In genomic region chr15:67082007-67082536, GRCh38 we compare ENCODE assay signal across 7 cellular contexts. TPM values are rescaled to one million over a fixed set of nuclear protein-coding genes. Genes with fewer than 3 reads are reported as not detected.
DNase-seq lines count a peak whose midpoint lies in the region; ATAC-seq lines count a peak whose summit lies in the region.

No MANE protein-coding gene starts in this region.

- DNase-seq in M059J (ENCODE audit: low read depth) (peak; percentile 70), immature natural killer cell (peak in 1 of 3 donors; percentile 44), NCI-H524 (lab: John Stamatoyannopoulos, UW) (no peak), SHP77 treated with DMSO at 0.1 percent for 48 hours (lab: John Stamatoyannopoulos, UW) (no peak)
- DNase-seq in activated CD4-positive, alpha-beta T cell treated with anti-CD3 and anti-CD28 coated beads, Interleukin-2, amount 50 U/mL, for 1 hour, result peak; percentile 70
- DNase-seq in stimulated activated naive CD4-positive, alpha-beta T cell (lab: John Stamatoyannopoulos, UW), result peak in 5 of 6 experiments; percentile 35 to 76 (median 58)

- peak overlapping the region; percentile 51 to 87 (median 82) for H3K4me3 Mint-ChIP-seq in immature natural killer cell

- H3K36me3 Mint-ChIP-seq in immature natural killer cell, result peaks cover 0 to 14% (median 11%) of the 10 kb centered on the region in 3 donors

- ATAC-seq in GM21619 (IDR thresholded peaks at IDR 0.05; ENCODE audit: unreplicated experiment), result no peak

- H3K27ac Mint-ChIP-seq in immature natural killer cell, result peak overlapping the region in 5 of 6 donors; percentile 46 to 90 (median 67)

- peaks cover 9 to 37% (median 21%) of the 10 kb centered on the region in 3 donors for H3K27me3 Mint-ChIP-seq in immature natural killer cell (ENCODE audit: low read depth in 3 of 3)

- no peaks in the 10 kb centered on the region for H3K9me3 Mint-ChIP-seq in immature natural killer cell

- peaks cover 95% of the 10 kb centered on the region in 2 donors for H3K4me1 Mint-ChIP-seq in immature natural killer cell

RNA-seq across cellular contexts. Expression of gene SMAD3, which starts 16.7 kb away (rescaled TPM):
- total RNA-seq in M059J (2014; rRNA removed; shearing (Covaris generic)), result 32.6 and 46.7 TPM in 2 replicates
- 10 to 100 TPM in 2 of 3 donors, 1 to 10 TPM in 1; 8.9 to 11.9 (median 10.0) TPM for polyA plus RNA-seq in immature natural killer cell

Comparison
In these comparisons a context has a peak if more than half of its experiments do, and no peak if none do; other contexts are left out.
1. DNase-seq: peak in M059J (single experiment), activated CD4-positive, alpha-beta T cell treated with anti-CD3 and anti-CD28 coated beads, Interleukin-2, amount 50 U/mL, for 1 hour (single experiment) and stimulated activated naive CD4-positive, alpha-beta T cell (5 of 6); none in NCI-H524 (0 of 2) and SHP77 treated with DMSO at 0.1 percent for 48 hours (single experiment).